8 cellular contexts compared by ENCODE assay signal in genomic region chr4:41212221-41213203, GRCh38. TPM values are rescaled to one million over a fixed set of nuclear protein-coding genes. Genes with fewer than 3 reads are reported as not detected.
A peak's percentile ranks its signal among the peaks of the same experiment; 100 is the strongest.
DNase-seq lines count a peak whose midpoint lies in the region; ATAC-seq, FAIRE-seq and TF ChIP-seq lines count a peak whose summit lies in the region.

No MANE protein-coding gene starts in this region.

- peak overlapping the region; percentile 72 for H3K4me3 ChIP-seq in SJCRH30
- H3K4me3 ChIP-seq in endothelial cell of umbilical vein (replicated peaks in 1 of 3; ENCODE audit: insufficient read depth in 1 of 3, low read depth in 1 of 3, low read length in 3 of 3), result peak overlapping the region; percentile 85 to 96 (median 86)
- peak overlapping the region; percentile 89 for H3K4me3 ChIP-seq in mucosa of stomach (ENCODE audit: low read length)

- H3K4me2 ChIP-seq in endothelial cell of umbilical vein (ENCODE audit: insufficient read depth, low read length), result peak overlapping the region; percentile 95

- H3K27ac ChIP-seq in SJCRH30 (peak overlapping the region; percentile 54), endothelial cell of umbilical vein (ENCODE audit: insufficient read depth, low read depth, low read length) (peak overlapping the region; percentile 49)

- CTCF ChIA-PET in endothelial cell of umbilical vein (lab: Charles Lee), result interaction anchor here (0.5 to 7.5 kb wide), 32 partner anchors 9 to 289 kb away, joined by 3 to 179 read pairs (median 4); no protein-coding TSS in a partner anchor

- H3K9me3 ChIP-seq in SJCRH30 (replicated peaks), result no peaks in the 10 kb centered on the region
- no peaks in the 10 kb centered on the region for H3K9me3 ChIP-seq in endothelial cell of umbilical vein (replicated peaks; ENCODE audit: control insufficient read depth, insufficient read depth, low read length)
- no peaks in the 10 kb centered on the region for H3K9me3 ChIP-seq in mucosa of stomach (ENCODE audit: control insufficient read depth, low read length)

- dilution Hi-C loops in endothelial cell of umbilical vein (cut with MboI; ENCODE audit: extremely low pct_ligation_motif_present, low sequenced_read_pairs), result loop anchor here (25.0 kb wide), 1 partner anchor 275 kb away; no protein-coding TSS in a partner anchor

- peak; percentile 73 to 82 for TF ChIP-seq CTCF in endothelial cell of umbilical vein (IDR thresholded peaks at IDR 0.05; ENCODE audit: extremely low read depth in 1 of 2, insufficient read depth in 1 of 2, low read depth in 1 of 2, low read length in 2 of 2)

- POLR2A ChIA-PET in endothelial cell of umbilical vein (lab: Charles Lee), result interaction anchor here (0.8 kb wide), 3 partner anchors 53 to 220 kb away, joined by 3 to 4 read pairs (median 3); no protein-coding TSS in a partner anchor

- intact Hi-C loops in endothelial cell of umbilical vein (cut with micrococcal nuclease), result loop anchor here (1.0 to 5.0 kb wide), 6 partner anchors 35 to 236 kb away; no protein-coding TSS in a partner anchor

- peak overlapping the region; percentile 93 for H3K9ac ChIP-seq in endothelial cell of umbilical vein (replicated peaks; ENCODE audit: extremely low read depth, insufficient read depth, low read length)
- H3K9ac ChIP-seq in mucosa of stomach (ENCODE audit: low read length), result peak overlapping the region; percentile 38

- TSS peak; percentile 32 for BruUV-seq in endothelial cell of umbilical vein (replicated peaks; lab: Mats Ljungman, UMichigan)

- H3K9me1 ChIP-seq in endothelial cell of umbilical vein (replicated peaks; ENCODE audit: control insufficient read depth, extremely low read depth, insufficient read depth, low read length), result no peaks in the 10 kb centered on the region

- H3K27me3 ChIP-seq in SJCRH30 (no peaks in the 10 kb centered on the region), endothelial cell of umbilical vein (ENCODE audit: control insufficient read depth in 2 of 2, insufficient read depth in 2 of 2, low read length in 2 of 2) (no peaks in the 10 kb centered on the region), mucosa of stomach (ENCODE audit: control insufficient read depth, insufficient read depth, low read length) (no peaks in the 10 kb centered on the region)

- peak; percentile 72 to 82 for DNase-seq in SJCRH30
- peak; percentile 86 for DNase-seq in endothelial cell of umbilical vein (ENCODE audit: low read depth, low spot score)
- no peak for DNase-seq in activated CD4-positive, CD25-positive, alpha-beta regulatory T cell treated with anti-CD3 and anti-CD28 coated beads, Interleukin-2, amount 50 U/mL, for 72 hours
- no peak for DNase-seq in stimulated activated CD4-positive, alpha-beta T cell treated with anti-CD3 and anti-CD28 coated beads, Interleukin-12 subunit alpha, Interleukin-12 subunit beta, amount 100 ng/mL, for 4 hours
- DNase-seq in stimulated activated CD4-positive, alpha-beta T cell treated with anti-CD3 and anti-CD28 coated beads, Interleukin-2, amount 100 ng/mL, for 48 hours, result no peak

- TF ChIP-seq POLR2A in endothelial cell of umbilical vein (IDR thresholded peaks at IDR 0.05; ENCODE audit: low read depth, low read length), result peak; percentile 31

- H3K36me3 ChIP-seq in SJCRH30 (no peaks in the 10 kb centered on the region; the same call in 1 of the 2 replicates), endothelial cell of umbilical vein (ENCODE audit: control insufficient read depth in 2 of 2, extremely low read depth in 1 of 2, insufficient read depth in 2 of 2, low read length in 2 of 2) (no peaks in the 10 kb centered on the region), mucosa of stomach (ENCODE audit: control insufficient read depth, insufficient read depth, low read length) (no peaks in the 10 kb centered on the region)

- H3K4me1 ChIP-seq in SJCRH30 (peaks cover 8% of the 10 kb centered on the region), endothelial cell of umbilical vein (ENCODE audit: control insufficient read depth, extremely low read depth, insufficient read depth, low read length) (peaks cover 43% of the 10 kb centered on the region), mucosa of stomach (ENCODE audit: control insufficient read depth, insufficient read depth, low read length) (peaks cover 22% of the 10 kb centered on the region)

- FAIRE-seq in G401.6 (lab: Jason Lieb, UNC) (peak; percentile 36), endothelial cell of umbilical vein (lab: Jason Lieb, UNC) (peak; percentile 78)

- peaks cover 68% of the 10 kb centered on the region for H3K79me2 ChIP-seq in endothelial cell of umbilical vein (ENCODE audit: control insufficient read depth, insufficient read depth, low read length)

- no peaks in the 10 kb centered on the region for H4K20me1 ChIP-seq in endothelial cell of umbilical vein (replicated peaks; ENCODE audit: control insufficient read depth, extremely low read depth, insufficient read depth, low read length)

- ATAC-seq in HG03432 (IDR thresholded peaks at IDR 0.05; ENCODE audit: unreplicated experiment), result peak; percentile 21

- H2AFZ ChIP-seq in endothelial cell of umbilical vein (ENCODE audit: low read depth, low read length), result no peak overlapping the region

TF ChIP-seq in endothelial cell of umbilical vein, 7 proteins besides CTCF, POLR2A, EP300 and RAD21:
- TF ChIP-seq POLR2AphosphoS5 (IDR thresholded peaks at IDR 0.05; ENCODE audit: insufficient read depth, low read depth, low read length) (peak; percentile 10), MYC (IDR thresholded peaks at IDR 0.05; ENCODE audit: low read depth, low read length) (no peak)

RNA-seq across cellular contexts. Expression of gene APBB2, which starts 1.8 kb away (rescaled TPM):
- total RNA-seq in SJCRH30 (2014; rRNA removed; shearing (Covaris generic)), result 83.9 and 89.7 TPM in 2 replicates
- total RNA-seq in endothelial cell of umbilical vein, result 124 and 162 TPM in 2 replicates
- 66.7 and 79.8 TPM in 2 replicates for polyA plus RNA-seq in endothelial cell of umbilical vein
- 76.8 and 80.8 TPM in 2 replicates for polyA plus RNA-seq in endothelial cell of umbilical vein (2011; cell fraction: cytosol; rRNA removed)
- polyA plus RNA-seq in endothelial cell of umbilical vein (2011; cell fraction: nucleus; rRNA removed), result 189 and 206 TPM in 2 replicates
- polyA plus RNA-seq in endothelial cell of umbilical vein (2012), result 103 and 128 TPM in 2 replicates
- polyA minus RNA-seq in endothelial cell of umbilical vein, result 174 and 191 TPM in 2 replicates
- polyA minus RNA-seq in endothelial cell of umbilical vein (2011; cell fraction: cytosol; rRNA and poly(A)+ RNA removed), result 6.2 TPM
- 240 and 313 TPM in 2 replicates for polyA minus RNA-seq in endothelial cell of umbilical vein (2011; cell fraction: nucleus; rRNA and poly(A)+ RNA removed)

RNA-seq across cellular contexts. Expression of gene UCHL1, which starts 44.2 kb away (rescaled TPM):
- total RNA-seq in SJCRH30 (2014; rRNA removed; shearing (Covaris generic)), result 290 and 299 TPM in 2 replicates
- 328 and 501 TPM in 2 replicates for total RNA-seq in endothelial cell of umbilical vein
- polyA plus RNA-seq in endothelial cell of umbilical vein, result 915 and 1,128 TPM in 2 replicates
- polyA plus RNA-seq in endothelial cell of umbilical vein (2011; cell fraction: cytosol; rRNA removed), result 796 and 883 TPM in 2 replicates
- 1,314 and 1,532 TPM in 2 replicates for polyA plus RNA-seq in endothelial cell of umbilical vein (2011; cell fraction: nucleus; rRNA removed)
- polyA plus RNA-seq in endothelial cell of umbilical vein (2012), result 549 and 657 TPM in 2 replicates
- polyA minus RNA-seq in endothelial cell of umbilical vein, result 243 and 281 TPM in 2 replicates
- not detected for polyA minus RNA-seq in endothelial cell of umbilical vein (2011; cell fraction: cytosol; rRNA and poly(A)+ RNA removed)
- 91.5 and 114 TPM in 2 replicates for polyA minus RNA-seq in endothelial cell of umbilical vein (2011; cell fraction: nucleus; rRNA and poly(A)+ RNA removed)

Comparison
In these comparisons a context has a peak if more than half of its experiments do, and no peak if none do; other contexts are left out.
1. DNase-seq: peak in SJCRH30 (2 of 2) and endothelial cell of umbilical vein (single experiment); none in activated CD4-positive, CD25-positive, alpha-beta regulatory T cell treated with anti-CD3 and anti-CD28 coated beads, Interleukin-2, amount 50 U/mL, for 72 hours (single experiment), stimulated activated CD4-positive, alpha-beta T cell treated with anti-CD3 and anti-CD28 coated beads, Interleukin-12 subunit alpha, Interleukin-12 subunit beta, amount 100 ng/mL, for 4 hours (single experiment) and stimulated activated CD4-positive, alpha-beta T cell treated with anti-CD3 and anti-CD28 coated beads, Interleukin-2, amount 100 ng/mL, for 48 hours (0 of 2).
2. Peak in every context shown above with its lines, with median percentiles within 50 percentile points of each other: H3K4me3 ChIP-seq.